ENCODE assay signal across 8 cellular contexts in the genomic region with DNA sequence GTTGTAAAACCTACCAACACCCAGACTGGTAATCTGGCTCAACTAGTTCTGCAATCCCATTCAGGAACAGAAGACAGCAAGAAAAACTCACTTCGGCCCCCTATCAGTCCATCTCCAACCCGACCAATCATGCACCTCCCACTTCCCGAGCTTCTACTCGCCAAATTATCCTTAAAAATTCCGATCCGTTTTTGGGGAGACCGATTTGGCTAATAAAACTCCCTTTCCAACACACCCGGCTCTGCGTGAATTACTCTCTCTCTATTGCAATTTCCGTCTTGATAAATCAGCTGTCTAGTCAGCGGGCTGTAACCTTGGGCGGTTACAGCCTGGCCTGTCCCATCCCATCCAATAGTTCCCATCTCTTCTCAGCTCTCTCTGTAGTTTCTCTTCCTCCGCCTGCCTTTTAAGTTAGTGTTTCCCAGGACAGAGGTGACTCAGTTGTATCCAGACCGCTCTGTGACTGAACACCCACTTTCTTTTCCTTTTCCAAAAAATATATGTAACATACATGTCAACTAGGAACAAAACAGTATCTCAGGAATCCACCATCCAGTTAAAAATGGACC. TPM values are rescaled to one million over a fixed set of nuclear protein-coding genes. Genes with fewer than 3 reads are reported as not detected.
A peak's percentile ranks its signal among the peaks of the same experiment; 100 is the strongest.
DNase-seq lines count a peak whose midpoint lies in the region; ATAC-seq and TF ChIP-seq lines count a peak whose summit lies in the region.

No MANE protein-coding gene starts in this region.

- CTCF ChIA-PET in Caco-2 (lab: Charles Lee) = interaction anchor here (1.0 to 3.1 kb wide), 5 partner anchors 72 to 261 kb away, joined by 3 to 14 read pairs (median 4); no protein-coding TSS in a partner anchor

- peak overlapping the region; percentile 97 for H3K9ac ChIP-seq in HUES64 (ENCODE audit: low read depth, low read length)

- H3K4me3 ChIP-seq in Caco-2 (ENCODE audit: low read depth, low read length) (peak overlapping the region; percentile 82), HUES64 (ENCODE audit: low read length) (peak overlapping the region; percentile 87), WERI-Rb-1 (ENCODE audit: low read depth, low read length) (peak overlapping the region; percentile 86), urinary bladder (ENCODE audit: low read depth, low read length) (peak overlapping the region; percentile 63)

- H3K27me3 ChIP-seq in Caco-2 (replicated peaks; ENCODE audit: control insufficient read depth, insufficient read depth, low read length) = no peaks in the 10 kb centered on the region
- no peaks in the 10 kb centered on the region for H3K27me3 ChIP-seq in HUES64 (ENCODE audit: insufficient read depth, low read length)
- no peaks in the 10 kb centered on the region for H3K27me3 ChIP-seq in WERI-Rb-1 (ENCODE audit: insufficient read depth, low read depth, severe bottlenecking)

- POLR2A ChIA-PET in Caco-2 (lab: Charles Lee) = interaction anchor here (0.5 to 1.9 kb wide), 4 partner anchors 120 to 228 kb away, joined by 3 to 12 read pairs (median 6); no protein-coding TSS in a partner anchor

- no peak for TF ChIP-seq CTCF in Caco-2 (IDR thresholded peaks at IDR 0.05; ENCODE audit: insufficient read depth in 1 of 2, low read depth in 1 of 2, low read length in 1 of 2, severe bottlenecking in 1 of 2, unreplicated experiment in 1 of 2)
- TF ChIP-seq CTCF in WERI-Rb-1 (IDR thresholded peaks at IDR 0.05; ENCODE audit: low read depth, low read length) = no peak

- H3K27ac ChIP-seq in HUES64 (ENCODE audit: low read depth, low read length) (peak overlapping the region; percentile 80), WERI-Rb-1 (peak overlapping the region; percentile 94), urinary bladder (ENCODE audit: low read depth) (peak overlapping the region; percentile 96)

- H3K9me3 Mint-ChIP-seq in Caco-2 (ENCODE audit: unreplicated experiment) = no peaks in the 10 kb centered on the region

- H3K4me1 Mint-ChIP-seq in Caco-2 (ENCODE audit: low read depth, unreplicated experiment) = peaks cover 30% of the 10 kb centered on the region

- peak overlapping the region; percentile 87 for H3K27ac Mint-ChIP-seq in Caco-2 (ENCODE audit: unreplicated experiment)

- BruUV-seq in Caco-2 (replicated peaks; lab: Mats Ljungman, UMichigan) = TSS peak; percentile 93

- H3K36me3 ChIP-seq in Caco-2 (ENCODE audit: control insufficient read depth, insufficient read depth, low read length) (peaks cover 2% of the 10 kb centered on the region), HUES64 (ENCODE audit: insufficient read depth, low read length) (peaks cover 18% of the 10 kb centered on the region), WERI-Rb-1 (peaks cover 16% of the 10 kb centered on the region), urinary bladder (ENCODE audit: insufficient read depth) (no peaks in the 10 kb centered on the region)

- peaks cover 44% of the 10 kb centered on the region for H3K36me3 Mint-ChIP-seq in Caco-2 (ENCODE audit: insufficient read depth, unreplicated experiment)

- H3K4me1 ChIP-seq in Caco-2 = peaks cover 22% of the 10 kb centered on the region
- H3K4me1 ChIP-seq in HUES64 (ENCODE audit: insufficient read depth, low read length) = peaks cover 8% of the 10 kb centered on the region; the same call in 1 of the 2 replicates
- no peaks in the 10 kb centered on the region for H3K4me1 ChIP-seq in urinary bladder (ENCODE audit: insufficient read depth)

- intact Hi-C loops in Caco-2 (cut with micrococcal nuclease; ENCODE audit: unreplicated experiment) = no loop called here

- ATAC-seq in GM19324 (IDR thresholded peaks at IDR 0.05; ENCODE audit: low FRiP score, unreplicated experiment) (peak; percentile 14), HG03469 (IDR thresholded peaks at IDR 0.05; ENCODE audit: unreplicated experiment) (no peak)

- peak in 1 of 2 experiments; percentile 19 for DNase-seq in Caco-2
- no peak for DNase-seq in WERI-Rb-1
- DNase-seq in erythroblast (lab: John Stamatoyannopoulos, UW) = peak; percentile 77 to 87
- DNase-seq in myocyte (ENCODE audit: low read depth) = peak; percentile 63

- H3K4me3 Mint-ChIP-seq in Caco-2 (ENCODE audit: unreplicated experiment) = peak overlapping the region; percentile 79

- TF ChIP-seq POLR2A in erythroblast (IDR thresholded peaks at IDR 0.05; ENCODE audit: low read length) = no peak

- no peaks in the 10 kb centered on the region for H3K27me3 Mint-ChIP-seq in Caco-2 (ENCODE audit: insufficient read depth, unreplicated experiment)

- WGBS in HUES64 = 4% methylated on average over 14 of the region's 14 CpGs
- WGBS in urinary bladder = under 1% methylated on average over 14 of the region's 14 CpGs

- H3K9me3 ChIP-seq in Caco-2 (no peaks in the 10 kb centered on the region), HUES64 (ENCODE audit: insufficient read depth, low read depth, low read length) (no peaks in the 10 kb centered on the region), WERI-Rb-1 (ENCODE audit: severe bottlenecking) (no peaks in the 10 kb centered on the region)

RNA-seq across cellular contexts. Expression of gene ACAD9, which starts 0.8 kb away (rescaled TPM):
- 60.0 and 60.7 TPM in 2 replicates for total RNA-seq in Caco-2 (2022)
- 20.5 TPM for polyA plus RNA-seq in HUES64 (2013, experiment 1 of 2)
- polyA plus RNA-seq in HUES64 (2013, experiment 2 of 2) = 20.2 TPM
- 38.1 and 42.3 TPM in 2 replicates for total RNA-seq in myocyte
- 36.4 TPM for polyA plus RNA-seq in myocyte (2012)
- total RNA-seq in urinary bladder = 33.1 TPM
- 26.4 TPM for polyA plus RNA-seq in urinary bladder
